8 cellular contexts compared by ENCODE assay signal in the genomic region with DNA sequence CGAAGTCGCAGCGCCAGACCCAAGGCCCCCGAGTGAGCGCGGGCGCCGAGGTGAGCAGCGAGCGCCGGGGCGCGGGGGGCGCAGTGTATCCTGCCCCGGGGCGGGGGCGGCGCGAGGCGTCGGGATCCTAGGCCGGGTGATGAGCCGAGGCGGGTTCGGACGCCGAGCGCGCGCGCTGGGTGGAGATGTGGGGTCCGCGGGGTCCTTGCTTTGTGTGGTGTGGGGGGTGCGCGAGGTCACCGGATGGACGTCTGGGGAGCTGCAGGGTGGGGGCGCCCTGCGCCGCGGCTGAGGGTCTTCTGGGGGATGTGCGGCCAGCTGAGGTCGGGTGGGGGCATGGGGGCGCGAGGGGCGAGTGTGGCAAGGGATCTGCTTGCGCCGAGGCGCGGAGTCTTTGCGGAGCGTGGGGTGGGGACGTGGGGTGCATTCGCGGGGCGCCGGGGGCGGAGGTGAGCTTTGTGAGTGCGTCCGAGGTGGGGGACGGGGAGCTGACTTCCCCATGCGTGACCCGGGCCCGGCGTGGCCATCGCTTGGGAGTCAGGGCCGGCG. TPM values are rescaled to one million over a fixed set of nuclear protein-coding genes. Genes with fewer than 3 reads are reported as not detected.
DNase-seq lines count a peak whose midpoint lies in the region; ATAC-seq and TF ChIP-seq lines count a peak whose summit lies in the region.

No MANE protein-coding gene starts in this region.

- in situ Hi-C loops in KBM-7 (cut with MboI; ENCODE audit: low pct_unique_long_range_greater_than_20kb, low sequenced_read_pairs) = no loop called here

- H3K27me3 ChIP-seq in vagina = no peaks in the 10 kb centered on the region

- H3K27me3 Mint-ChIP-seq in natural killer cell treated with Interleukin-12 subunit alpha and Interleukin-12 subunit beta and Interleukin-15 and Interleukin-18, amount 100 ng/mL, for 72 hours = no peaks in the 10 kb centered on the region

- peak overlapping the region; percentile 73 to 79 for H3K27ac Mint-ChIP-seq in natural killer cell treated with Interleukin-12 subunit alpha and Interleukin-12 subunit beta and Interleukin-15 and Interleukin-18, amount 100 ng/mL, for 72 hours

- peak overlapping the region; percentile 95 for H3K27ac ChIP-seq in vagina

- H3K4me1 ChIP-seq in vagina = peaks cover 43% of the 10 kb centered on the region

- H3K9me3 ChIP-seq in vagina = no peaks in the 10 kb centered on the region

- H3K4me1 Mint-ChIP-seq in natural killer cell treated with Interleukin-12 subunit alpha and Interleukin-12 subunit beta and Interleukin-15 and Interleukin-18, amount 100 ng/mL, for 72 hours (ENCODE audit: low read depth in 2 of 2) = peaks cover 30 to 35% of the 10 kb centered on the region in 2 donors

- TF ChIP-seq CTCF in vagina (IDR thresholded peaks at IDR 0.05) = no peak

- ATAC-seq in HG03521 (IDR thresholded peaks at IDR 0.05; ENCODE audit: unreplicated experiment) = peak; percentile 26
- ATAC-seq in natural killer cell treated with Interleukin-12 subunit alpha and Interleukin-12 subunit beta and Interleukin-15 and Interleukin-18, amount 100 ng/mL, for 72 hours = peak; percentile 52 to 63

- no peaks in the 10 kb centered on the region for H3K36me3 ChIP-seq in vagina

- no peaks in the 10 kb centered on the region for H3K36me3 Mint-ChIP-seq in natural killer cell treated with Interleukin-12 subunit alpha and Interleukin-12 subunit beta and Interleukin-15 and Interleukin-18, amount 100 ng/mL, for 72 hours

- no peaks in the 10 kb centered on the region for H3K9me3 Mint-ChIP-seq in natural killer cell treated with Interleukin-12 subunit alpha and Interleukin-12 subunit beta and Interleukin-15 and Interleukin-18, amount 100 ng/mL, for 72 hours

- intact Hi-C loops in vagina (cut with DNase I) = loop anchor here (5.0 kb wide), 3 partner anchors 175 to 355 kb away; a partner anchor contains a TSS

- peak overlapping the region; percentile 89 for H3K4me3 Mint-ChIP-seq in natural killer cell treated with Interleukin-12 subunit alpha and Interleukin-12 subunit beta and Interleukin-15 and Interleukin-18, amount 100 ng/mL, for 72 hours

- H3K4me3 ChIP-seq in vagina = peak overlapping the region; percentile 72 to 99

- DNase-seq in activated T-cell treated with anti-CD3 and anti-CD28 coated beads for 1 hour (ENCODE audit: low read depth) (peak; percentile 30), erythroblast (lab: John Stamatoyannopoulos, UW) (peak; percentile 66 to 82), vagina (ENCODE audit: extremely low spot score in 2 of 2) (no peak), KBM-7 (no peak)
- DNase-seq in activated T-cell treated with anti-CD3 and anti-CD28 coated beads, Interleukin-2, amount 50 U/mL, for 1 hour = no peak
- peak; percentile 41 to 47 for DNase-seq in activated CD4-positive, alpha-beta T cell treated with anti-CD3 and anti-CD28 coated beads, Interleukin-2, amount 50 U/mL, for 48 hours
- no peak for DNase-seq in natural killer cell treated with Interleukin-12 subunit alpha and Interleukin-12 subunit beta and Interleukin-15 and Interleukin-18, amount 100 ng/mL, for 72 hours (ENCODE audit: low spot score)

- TF ChIP-seq POLR2A in erythroblast (IDR thresholded peaks at IDR 0.05; ENCODE audit: low read length) = no peak
- TF ChIP-seq POLR2A in vagina (IDR thresholded peaks at IDR 0.05) = no peak

RNA-seq across cellular contexts. Expression of a gene that starts 0.6 kb away (rescaled TPM):
- total RNA-seq in natural killer cell treated with Interleukin-12 subunit alpha and Interleukin-12 subunit beta and Interleukin-15 and Interleukin-18, amount 100 ng/mL, for 72 hours = 10 to 100 TPM; 15.8 to 31.0 TPM
- total RNA-seq in vagina = 29.2 TPM

Comparison
In these comparisons a context has a peak if more than half of its experiments do, and no peak if none do; other contexts are left out.
1. DNase-seq: peak in activated T-cell treated with anti-CD3 and anti-CD28 coated beads for 1 hour (single experiment), activated CD4-positive, alpha-beta T cell treated with anti-CD3 and anti-CD28 coated beads, Interleukin-2, amount 50 U/mL, for 48 hours (2 of 2) and erythroblast (2 of 2); none in activated T-cell treated with anti-CD3 and anti-CD28 coated beads, Interleukin-2, amount 50 U/mL, for 1 hour (single experiment), natural killer cell treated with Interleukin-12 subunit alpha and Interleukin-12 subunit beta and Interleukin-15 and Interleukin-18, amount 100 ng/mL, for 72 hours (single experiment), vagina (0 of 2) and KBM-7 (single experiment).